ENCODE assay signal across 11 cellular contexts in the genomic region with DNA sequence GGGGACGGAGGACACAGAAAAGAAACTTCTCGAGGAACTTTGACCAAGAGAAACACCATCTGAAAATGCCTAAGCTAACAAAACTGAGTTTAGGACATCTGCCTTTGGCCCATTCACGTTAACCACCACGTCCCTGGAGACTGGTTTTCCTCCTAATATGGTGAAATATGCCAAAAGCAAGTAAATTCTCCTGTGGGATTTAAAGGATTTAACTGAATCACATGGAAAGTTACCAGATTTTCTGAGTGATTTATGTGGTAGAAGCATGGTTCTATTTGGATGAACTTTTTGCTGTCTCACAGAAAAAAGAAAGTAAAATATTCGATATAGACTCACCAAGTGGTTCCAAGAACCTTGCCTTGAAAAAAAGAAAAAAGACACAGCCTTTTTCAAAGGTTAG. TPM values are rescaled to one million over a fixed set of nuclear protein-coding genes. Genes with fewer than 3 reads are reported as not detected.
A peak's percentile ranks its signal among the peaks of the same experiment; 100 is the strongest.
DNase-seq lines count a peak whose midpoint lies in the region; ATAC-seq and TF ChIP-seq lines count a peak whose summit lies in the region.
"Had no signal": no experiment of that assay in that cellular context is flagged by ENCODE, and none has a peak within 500 bp of the region (broad histone marks: within the 10 kb centered on the region; RNA-seq: fewer than 3 reads in every experiment).

No MANE protein-coding gene starts in this region.

- TF ChIP-seq CTCF in tibial nerve (IDR thresholded peaks at IDR 0.05) (no peak), lower lobe of right lung (IDR thresholded peaks at IDR 0.05) (no peak), suprapubic skin (IDR thresholded peaks at IDR 0.05) (no peak)

- H3K27me3 ChIP-seq in right cardiac atrium (ENCODE audit: control insufficient read depth, insufficient read depth), result no peaks in the 10 kb centered on the region
- no peaks in the 10 kb centered on the region for H3K27me3 ChIP-seq in tibial nerve
- H3K27me3 ChIP-seq in lower lobe of right lung (ENCODE audit: low read depth), result no peaks in the 10 kb centered on the region
- H3K27me3 ChIP-seq in suprapubic skin, result no peaks in the 10 kb centered on the region

- peak; percentile 94 for DNase-seq in HCEC 1CT
- peak; percentile 70 for DNase-seq in astrocyte of the hippocampus (ENCODE audit: low read depth, low spot score)
- peak in 2 of 3 donors; percentile 19 to 54 for DNase-seq in right cardiac atrium
- peak in 1 of 2 donors; percentile 73 for DNase-seq in tibial nerve (ENCODE audit: low spot score in 2 of 2)
- DNase-seq in SKM-1 treated with dmso at 0.1 percent for 144 hours (lab: John Stamatoyannopoulos, UW; ENCODE audit: unreplicated experiment), result no peak
- no peak for DNase-seq in lower lobe of right lung
- DNase-seq in suprapubic skin (ENCODE audit: low spot score in 2 of 2), result no peak
- no peak for DNase-seq in NCI-H187 treated with DMSO at 0.1 percent for 48 hours (lab: John Stamatoyannopoulos, UW)
- DNase-seq: activated CD4-positive, CD25-positive, alpha-beta regulatory T cell treated with anti-CD3 and anti-CD28 coated beads, Interleukin-2, amount 50 U/mL, for 72 hours; activated T-cell treated with anti-CD3 and anti-CD28 coated beads, Interleukin-2, amount 50 U/mL, for 1 hour; NCI-H82 had no signal

- TF ChIP-seq POLR2A in tibial nerve (IDR thresholded peaks at IDR 0.05) (no peak), suprapubic skin (IDR thresholded peaks at IDR 0.05) (no peak)

- ATAC-seq in right cardiac atrium (no peak), lower lobe of right lung (no peak)

- intact Hi-C loops in right cardiac atrium (cut with DNase I) (no loop called here), lower lobe of right lung (cut with DNase I) (no loop called here)

- H3K36me3 ChIP-seq in tibial nerve (no peaks in the 10 kb centered on the region), lower lobe of right lung (no peaks in the 10 kb centered on the region), suprapubic skin (no peaks in the 10 kb centered on the region)

- no peak overlapping the region for H3K27ac ChIP-seq in right cardiac atrium (ENCODE audit: low read length)
- H3K27ac ChIP-seq in tibial nerve, result peak overlapping the region in 3 of 4 donors; percentile 30 to 71 (median 66)
- no peak overlapping the region for H3K27ac ChIP-seq in lower lobe of right lung
- no peak overlapping the region for H3K27ac ChIP-seq in suprapubic skin

- 58% methylated on average over 5 of the region's 5 CpGs for WGBS in right cardiac atrium
- WGBS in tibial nerve, 2 donors, result 49 to 63% methylated on average over 5 of the region's 5 CpGs
- 52% methylated on average over 5 of the region's 5 CpGs for WGBS in suprapubic skin

- H3K4me3 ChIP-seq in right cardiac atrium (ENCODE audit: low read length), result no peak overlapping the region
- no peak overlapping the region for H3K4me3 ChIP-seq in tibial nerve
- H3K4me3 ChIP-seq in lower lobe of right lung, result no peak overlapping the region
- no peak overlapping the region for H3K4me3 ChIP-seq in suprapubic skin

- H3K4me1 ChIP-seq in right cardiac atrium (ENCODE audit: control insufficient read depth, insufficient read depth, low read length), result peaks cover 1% of the 10 kb centered on the region
- H3K4me1 ChIP-seq in tibial nerve, result peaks cover 0 to 33% (median 5%) of the 10 kb centered on the region in 4 donors
- H3K4me1 ChIP-seq in lower lobe of right lung, result no peaks in the 10 kb centered on the region
- H3K4me1 ChIP-seq in suprapubic skin, result no peaks in the 10 kb centered on the region

- peak; percentile 63 to 86 for TF ChIP-seq EP300 in tibial nerve (IDR thresholded peaks at IDR 0.05)
- no peak for TF ChIP-seq EP300 in suprapubic skin (IDR thresholded peaks at IDR 0.05)

- H3K9me3 ChIP-seq in right cardiac atrium (ENCODE audit: control insufficient read depth, low read length) (no peaks in the 10 kb centered on the region), tibial nerve (no peaks in the 10 kb centered on the region), lower lobe of right lung (no peaks in the 10 kb centered on the region), suprapubic skin (no peaks in the 10 kb centered on the region)

RNA-seq across cellular contexts. Expression of a gene that starts 30.4 kb away (rescaled TPM):
- 1 to 10 TPM; 4.9 to 6.9 (median 5.5) TPM for total RNA-seq in right cardiac atrium
- 1.3 TPM for polyA plus RNA-seq in right cardiac atrium
- total RNA-seq in tibial nerve, result 10 to 100 TPM in 2 of 4 donors, 1 to 10 TPM in 2; 3.1 to 33.3 (median 8.0) TPM
- total RNA-seq in lower lobe of right lung, result 7.4 TPM
- total RNA-seq in suprapubic skin, result 1 to 10 TPM in 2 of 4 donors, under 1 TPM in 2; 0.52 to 7.2 (median 1.2) TPM

Comparison
In these comparisons a context has a peak if more than half of its experiments do, and no peak if none do; other contexts are left out.
1. DNase-seq: peak in HCEC 1CT (single experiment), astrocyte of the hippocampus (single experiment) and right cardiac atrium (2 of 3); none in SKM-1 treated with dmso at 0.1 percent for 144 hours (single experiment), lower lobe of right lung (single experiment), suprapubic skin (0 of 2) and NCI-H187 treated with DMSO at 0.1 percent for 48 hours (single experiment).
2. H3K27ac ChIP-seq: peak in tibial nerve (3 of 4); none in right cardiac atrium (single experiment), lower lobe of right lung (single experiment) and suprapubic skin (single experiment).